ENCODE assay signal across 8 cellular contexts in the genomic region with DNA sequence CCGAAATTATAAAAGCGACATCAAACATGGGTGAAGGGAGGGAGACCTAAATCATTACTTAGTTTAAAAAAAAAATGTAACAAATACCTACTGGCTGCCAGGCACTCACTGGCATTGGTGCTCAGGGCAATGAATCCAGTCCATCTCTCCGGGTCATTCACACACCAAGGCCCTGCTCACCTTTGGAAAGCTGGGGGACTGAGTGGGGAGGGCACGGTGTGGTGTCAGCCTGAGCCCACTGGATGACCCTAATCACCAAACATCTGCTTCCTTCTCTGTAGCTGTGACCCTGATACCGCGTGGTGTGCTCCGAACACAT. TPM values are rescaled to one million over a fixed set of nuclear protein-coding genes. Genes with fewer than 3 reads are reported as not detected.
DNase-seq lines count a peak whose midpoint lies in the region; ATAC-seq and TF ChIP-seq lines count a peak whose summit lies in the region.

No MANE protein-coding gene starts in this region.

- H2BK5ac ChIP-seq in mesenchymal stem cell (ENCODE audit: low read depth, low read length, poor library complexity, severe bottlenecking), result no peak overlapping the region

- peak overlapping the region; percentile 47 to 57 for H3K4ac ChIP-seq in mesenchymal stem cell (ENCODE audit: low read depth in 1 of 2, low read length in 2 of 2)

- no peak overlapping the region for H4K91ac ChIP-seq in mesenchymal stem cell (ENCODE audit: low read length)

- intact Hi-C loops in left ventricle myocardium inferior (cut with micrococcal nuclease), result no loop called here
- intact Hi-C loops in Right ventricle myocardium inferior (cut with DNase I), result loop anchor here (5.0 kb wide), 1 partner anchor 54 kb away; no protein-coding TSS in a partner anchor

- H3K4me3 Mint-ChIP-seq in brain, result peak overlapping the region; percentile 92 to 96 (median 95)

- peak overlapping the region; percentile 64 for H3K4me2 ChIP-seq in mesenchymal stem cell (ENCODE audit: low read length, poor library complexity, severe bottlenecking)

- no peak overlapping the region for H2BK120ac ChIP-seq in mesenchymal stem cell (ENCODE audit: low read depth, low read length)

- H3K4me3 ChIP-seq in left ventricle myocardium inferior, result peak overlapping the region; percentile 98
- peak overlapping the region; percentile 86 to 98 for H3K4me3 ChIP-seq in mesenchymal stem cell (ENCODE audit: insufficient read depth in 1 of 2, low read depth in 1 of 2, low read length in 2 of 2)
- peak overlapping the region; percentile 74 for H3K4me3 ChIP-seq in urinary bladder (ENCODE audit: low read depth, low read length)

- ATAC-seq in Right ventricle myocardium inferior (no peak), HG03439 (IDR thresholded peaks at IDR 0.05; ENCODE audit: unreplicated experiment) (no peak), GM18517 (IDR thresholded peaks at IDR 0.05; ENCODE audit: unreplicated experiment) (no peak)

- TF ChIP-seq CTCF in left ventricle myocardium inferior (IDR thresholded peaks at IDR 0.05; ENCODE audit: borderline replicate concordance), result no peak
- no peak for TF ChIP-seq CTCF in brain (conservative IDR thresholded peaks at IDR 0.05)

- peak overlapping the region; percentile 63 to 72 for H3K18ac ChIP-seq in mesenchymal stem cell (ENCODE audit: low read depth in 1 of 2, low read length in 2 of 2)

- peaks cover 10% of the 10 kb centered on the region for H3K27me3 Mint-ChIP-seq in brain

- H3K36me3 ChIP-seq in left ventricle myocardium inferior, result peaks cover 13% of the 10 kb centered on the region
- H3K36me3 ChIP-seq in mesenchymal stem cell (ENCODE audit: control insufficient read depth in 1 of 2, insufficient read depth in 2 of 2, low read depth in 1 of 2, low read length in 2 of 2), result peaks cover 3 to 19% of the 10 kb centered on the region in 2 experiments
- H3K36me3 ChIP-seq in urinary bladder (ENCODE audit: insufficient read depth), result peaks cover 4% of the 10 kb centered on the region

- H3K9ac ChIP-seq in mesenchymal stem cell (ENCODE audit: low read length), result peak overlapping the region; percentile 99

- H3K27ac ChIP-seq in left ventricle myocardium inferior (replicated peaks) (peak overlapping the region; percentile 98), mesenchymal stem cell (ENCODE audit: low read length, poor library complexity, severe bottlenecking) (peak overlapping the region; percentile 44), urinary bladder (ENCODE audit: low read depth) (no peak overlapping the region)

- DNase-seq in left ventricle myocardium inferior (no peak), Right ventricle myocardium inferior (ENCODE audit: missing footprints) (no peak), mesenchymal stem cell (no peak), T1000 (lab: John Stamatoyannopoulos, UW) (no peak)

- H3K36me3 Mint-ChIP-seq in brain, result peaks cover 16% of the 10 kb centered on the region

- H3K9me3 ChIP-seq in left ventricle myocardium inferior (replicated peaks) (no peaks in the 10 kb centered on the region), mesenchymal stem cell (ENCODE audit: control insufficient read depth, low read length) (no peaks in the 10 kb centered on the region)

- H3K9me3 Mint-ChIP-seq in brain, result peaks cover 0 to 2% (median 0%) of the 10 kb centered on the region in 5 experiments

- WGBS in mesenchymal stem cell, result 10% methylated on average over 5 of the region's 7 CpGs
- 18% methylated on average over 7 of the region's 7 CpGs for WGBS in urinary bladder

- no peak overlapping the region for H2BK12ac ChIP-seq in mesenchymal stem cell (ENCODE audit: low read length in 2 of 2)

- H3K14ac ChIP-seq in mesenchymal stem cell (ENCODE audit: low read length in 2 of 2), result peak overlapping the region in 1 of 2 experiments; percentile 22

- H3K79me1 ChIP-seq in mesenchymal stem cell (replicated peaks; ENCODE audit: low read length, poor library complexity, severe bottlenecking), result peaks cover 7% of the 10 kb centered on the region

- no peak overlapping the region for H2BK15ac ChIP-seq in mesenchymal stem cell (ENCODE audit: low read depth, poor library complexity, severe bottlenecking)

- peak overlapping the region; percentile 98 to 99 (median 98) for H3K27ac Mint-ChIP-seq in brain

- H3K4me1 Mint-ChIP-seq in brain, result peaks cover 41% of the 10 kb centered on the region

- H2AK5ac ChIP-seq in mesenchymal stem cell (ENCODE audit: low read length, severe bottlenecking), result no peak overlapping the region

- no peak overlapping the region for H3K23ac ChIP-seq in mesenchymal stem cell (ENCODE audit: low read length in 2 of 2)

- H3K27me3 ChIP-seq in left ventricle myocardium inferior (ENCODE audit: low read depth) (no peaks in the 10 kb centered on the region), mesenchymal stem cell (ENCODE audit: control insufficient read depth in 1 of 2, insufficient read depth in 1 of 2, low read length in 2 of 2) (no peaks in the 10 kb centered on the region)

- H3K4me1 ChIP-seq in left ventricle myocardium inferior (peaks cover 41% of the 10 kb centered on the region), mesenchymal stem cell (ENCODE audit: control insufficient read depth, insufficient read depth, low read depth, low read length) (peaks cover 4% of the 10 kb centered on the region), urinary bladder (ENCODE audit: insufficient read depth) (no peaks in the 10 kb centered on the region)

- peak overlapping the region; percentile 16 for H2AFZ ChIP-seq in mesenchymal stem cell (ENCODE audit: low read depth, low read length)

- H4K8ac ChIP-seq in mesenchymal stem cell (ENCODE audit: low read length), result peak overlapping the region; percentile 86

RNA-seq across cellular contexts. Expression of gene DDX1, which starts 0.3 kb away (rescaled TPM):
- total RNA-seq in left ventricle myocardium inferior (156 TPM), Right ventricle myocardium inferior (142 TPM), urinary bladder (107 TPM)
- polyA plus RNA-seq in brain (ENCODE audit: insufficient read depth, low read depth, low replicate concordance) (50.5 TPM), urinary bladder (76.5 TPM)
- 92.2 TPM for polyA plus RNA-seq in mesenchymal stem cell (2013, experiment 1 of 2)
- 94.3 TPM for polyA plus RNA-seq in mesenchymal stem cell (2013, experiment 2 of 2)

RNA-seq across cellular contexts. Expression of gene NBAS, which starts 30.2 kb away (rescaled TPM):
- total RNA-seq in left ventricle myocardium inferior, result 50.6 TPM
- 60.2 TPM for total RNA-seq in Right ventricle myocardium inferior
- polyA plus RNA-seq in brain (ENCODE audit: insufficient read depth, low read depth, low replicate concordance), result 34.8 TPM
- polyA plus RNA-seq in mesenchymal stem cell (2013, experiment 1 of 2), result 22.8 TPM
- polyA plus RNA-seq in mesenchymal stem cell (2013, experiment 2 of 2), result 22.6 TPM
- total RNA-seq in urinary bladder, result 118 TPM
- 26.0 TPM for polyA plus RNA-seq in urinary bladder
